In the genomic region with DNA sequence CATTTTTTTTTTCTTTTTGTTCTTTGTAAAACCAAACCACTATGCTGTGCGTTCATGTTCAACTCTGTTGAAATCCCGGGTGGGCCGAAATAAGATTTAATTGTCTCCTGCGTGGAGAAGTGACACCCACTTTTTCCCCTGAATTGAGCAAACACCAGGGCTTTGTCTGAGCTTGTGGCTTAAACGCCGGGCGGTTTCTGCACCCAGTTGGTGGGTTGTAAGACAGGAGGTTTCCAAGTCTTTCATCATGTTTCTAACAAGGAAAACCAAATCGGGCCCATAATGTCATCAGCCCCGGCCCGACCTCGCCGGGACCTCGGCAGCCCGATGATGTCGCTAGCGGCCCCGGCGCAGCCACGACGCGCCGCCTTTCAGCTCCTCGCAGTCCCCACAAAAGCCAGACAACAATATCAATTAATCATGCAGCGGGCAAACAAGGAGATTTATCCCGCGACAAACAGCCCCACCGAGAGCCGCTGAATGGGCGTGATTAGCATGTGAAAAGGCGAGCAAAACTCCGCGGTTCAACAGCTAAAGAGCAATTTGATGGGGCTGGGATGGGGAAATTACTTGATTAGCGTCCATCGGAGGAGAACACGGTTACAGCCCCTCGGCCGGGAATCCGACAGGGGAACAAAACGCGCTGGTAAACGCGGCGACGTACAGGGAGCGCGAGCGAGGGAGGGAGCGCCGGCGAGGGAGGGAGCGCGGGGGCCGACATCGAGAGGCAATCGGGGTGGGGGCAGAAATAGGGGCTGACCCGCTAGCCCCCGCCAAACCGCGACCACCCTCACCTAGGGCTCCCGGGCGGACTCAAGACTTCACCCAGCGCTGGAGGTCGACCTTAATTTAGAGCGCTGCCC, we compare ENCODE assay signal across 8 cellular contexts. TPM values are rescaled to one million over a fixed set of nuclear protein-coding genes. Genes with fewer than 3 reads are reported as not detected.
A peak's percentile ranks its signal among the peaks of the same experiment; 100 is the strongest.
DNase-seq lines count a peak whose midpoint lies in the region; ATAC-seq and TF ChIP-seq lines count a peak whose summit lies in the region.

No MANE protein-coding gene starts in this region.

- H3K36me3 Mint-ChIP-seq in activated T-cell treated with anti-CD3 and anti-CD28 coated beads, Interleukin-2, amount 50 U/mL, for 24 hours (ENCODE audit: low read depth): no peaks in the 10 kb centered on the region

- peaks cover 92% of the 10 kb centered on the region for H3K27me3 Mint-ChIP-seq in activated T-cell treated with anti-CD3 and anti-CD28 coated beads, Interleukin-2, amount 50 U/mL, for 24 hours

- H3K27ac ChIP-seq in iPS-18a (ENCODE audit: low read length) (no peak overlapping the region), spleen (peak overlapping the region in 5 of 8 donors; percentile 2 to 82 (median 74))

- no peak for ATAC-seq in GM19035 (IDR thresholded peaks at IDR 0.05; ENCODE audit: unreplicated experiment)
- no peak for ATAC-seq in GM21390 (IDR thresholded peaks at IDR 0.05; ENCODE audit: unreplicated experiment)
- no peak for ATAC-seq in HG03442 (IDR thresholded peaks at IDR 0.05; ENCODE audit: unreplicated experiment)

- H3K9ac ChIP-seq in iPS-18a (ENCODE audit: low read length): peak overlapping the region; percentile 65

- peak overlapping the region; percentile 79 for H3K4me3 Mint-ChIP-seq in activated T-cell treated with anti-CD3 and anti-CD28 coated beads, Interleukin-2, amount 50 U/mL, for 24 hours

- H3K36me3 ChIP-seq in iPS-18a (ENCODE audit: control insufficient read depth, low read depth, low read length) (no peaks in the 10 kb centered on the region), spleen (no peaks in the 10 kb centered on the region)

- H3K27me3 ChIP-seq in iPS-18a (ENCODE audit: control insufficient read depth, insufficient read depth, low read length) (peaks cover 98% of the 10 kb centered on the region), spleen (replicated peaks in 1 of 7) (peaks cover 3 to 98% (median 89%) of the 10 kb centered on the region in 7 donors)

- no peak for TF ChIP-seq CTCF in spleen (IDR thresholded peaks at IDR 0.05 in 8 of 11, conservative IDR thresholded peaks at IDR 0.05 in 3 of 11)

- intact Hi-C loops in spleen (cut with DNase I; ENCODE audit: low total_unique reads): no loop called here

- peak overlapping the region; percentile 69 for H3K4me3 ChIP-seq in iPS-18a (ENCODE audit: low read length)
- H3K4me3 ChIP-seq in spleen: peak overlapping the region; percentile 33 to 82 (median 55)

- H3K4me1 ChIP-seq in iPS-18a (ENCODE audit: control insufficient read depth, low read depth, low read length) (peaks cover 33% of the 10 kb centered on the region), spleen (peaks cover 31 to 67% (median 53%) of the 10 kb centered on the region in 6 donors)

- TF ChIP-seq POLR2A in spleen (IDR thresholded peaks at IDR 0.05): no peak

- H3K9me3 ChIP-seq in iPS-18a (ENCODE audit: control insufficient read depth, low read depth, low read length) (no peaks in the 10 kb centered on the region), spleen (peaks cover 0 to 8% (median 0%) of the 10 kb centered on the region in 8 donors)

- H3K4me1 Mint-ChIP-seq in activated T-cell treated with anti-CD3 and anti-CD28 coated beads, Interleukin-2, amount 50 U/mL, for 24 hours (ENCODE audit: low read depth): peaks cover 46% of the 10 kb centered on the region

- 2 to 4% (median 3%) methylated on average over 60 to 64 of the region's 64 CpGs for WGBS in spleen, 5 donors

- peak overlapping the region; percentile 93 for H3K27ac Mint-ChIP-seq in activated T-cell treated with anti-CD3 and anti-CD28 coated beads, Interleukin-2, amount 50 U/mL, for 24 hours

- peak; percentile 60 for DNase-seq in D341Med (ENCODE audit: low spot score)
- peak; percentile 29 for DNase-seq in M059J (ENCODE audit: low read depth)
- DNase-seq in activated T-cell treated with anti-CD3 and anti-CD28 coated beads, Interleukin-2, amount 50 U/mL, for 24 hours: peak; percentile 46
- peak; percentile 83 for DNase-seq in spleen

- H3K9me3 Mint-ChIP-seq in activated T-cell treated with anti-CD3 and anti-CD28 coated beads, Interleukin-2, amount 50 U/mL, for 24 hours: no peaks in the 10 kb centered on the region

RNA-seq across cellular contexts. Expression of a gene that starts 5.3 kb away (rescaled TPM):
- total RNA-seq in M059J (2014; rRNA removed; shearing (Covaris generic)): not detected in 2 replicates
- total RNA-seq in spleen: not detected
- polyA plus RNA-seq in spleen: under 1 TPM in 1 of 3 donors, not detected in 2; 0.05 TPM

RNA-seq across cellular contexts. Expression of a gene that starts 25.1 kb away (rescaled TPM):
- 13.8 and 18.9 TPM in 2 replicates for total RNA-seq in M059J (2014; rRNA removed; shearing (Covaris generic))
- total RNA-seq in spleen: 10 to 100 TPM; 18.6 to 57.9 (median 29.4) TPM
- polyA plus RNA-seq in spleen: 10 to 100 TPM in 2 of 3 donors, 1 to 10 TPM in 1; 9.5 to 11.7 (median 10.8) TPM

Comparison
In these comparisons a context has a peak if more than half of its experiments do, and no peak if none do; other contexts are left out.
1. DNase-seq: peak in every context shown above with its lines; median percentile 83 in spleen; 60 in D341Med; 46 in activated T-cell treated with anti-CD3 and anti-CD28 coated beads, Interleukin-2, amount 50 U/mL, for 24 hours; 29 in M059J.